Comparison of ENCODE assay signal across 33 cellular contexts in genomic region chr2:74262681-74263080, GRCh38.
"Had no signal": no experiment of that assay in that cellular context is flagged by ENCODE, and none has a peak within 500 bp of the region (broad histone marks: within the 10 kb centered on the region; RNA-seq: fewer than 3 reads in every experiment).

No MANE protein-coding gene starts in this region.

- H3K4me3 ChIP-seq: adrenal gland, ascending aorta, body of pancreas, breast epithelium, cardiac muscle cell had no signal

- H3K4me1 ChIP-seq: adrenal gland, ascending aorta, breast epithelium had no signal

- ATAC-seq: activated naive CD4-positive, alpha-beta T cell treated with anti-CD3 and anti-CD28 coated beads, Interleukin-2, amount 50 U/mL, for 72 hours; activated naive CD8-positive, alpha-beta T cell treated with anti-CD3 and anti-CD28 coated beads, Interleukin-2, amount 50 U/mL, for 24 hours; activated T-cell treated with anti-CD3 and anti-CD28 coated beads, Interleukin-2, amount 50 U/mL, for 4 hours; activated T-cell treated with anti-CD3 and anti-CD28 coated beads, Interleukin-2, amount 50 U/mL, for 72 hours; activated T-helper 17 cell treated with anti-CD3 and anti-CD28 coated beads, Interleukin-2, amount 50 U/mL, for 72 hours; body of pancreas had no signal

- H3K27me3 ChIP-seq: adrenal gland, ascending aorta, body of pancreas, brain microvascular endothelial cell, cardiac muscle cell had no signal

- H3K27ac ChIP-seq: adrenal gland, ascending aorta, body of pancreas, brain microvascular endothelial cell, breast epithelium had no signal

- DNase-seq: activated effector memory CD4-positive, alpha-beta T cell treated with anti-CD3 and anti-CD28 coated beads, Interleukin-2, amount 50 U/mL, for 16 hours; activated effector memory CD4-positive, alpha-beta T cell treated with Interleukin-2 at 50 U/mL for 16 hours; activated gamma-delta T cell; activated gamma-delta T cell treated with Interleukin-2 at 50 U/mL for 16 hours; activated naive CD4-positive, alpha-beta T cell; activated naive CD4-positive, alpha-beta T cell treated with anti-CD3 and anti-CD28 coated beads for 36 hours; activated naive CD4-positive, alpha-beta T cell treated with anti-CD3 and anti-CD28 coated beads, Interleukin-2, amount 10 ng/mL, durations not matched to agents 7 days and 5 days; activated naive CD4-positive, alpha-beta T cell treated with anti-CD3 and anti-CD28 coated beads, Interleukin-2, amount 50 U/mL, for 16 hours; activated naive CD4-positive, alpha-beta T cell treated with Interleukin-2 at 50 U/mL for 16 hours; activated naive CD8-positive, alpha-beta T cell treated with anti-CD3 and anti-CD28 coated beads for 36 hours; activated naive CD8-positive, alpha-beta T cell treated with anti-CD3 and anti-CD28 coated beads, Interleukin-2, amount 10 ng/mL, durations not matched to agents 7 days and 5 days; activated naive CD8-positive, alpha-beta T cell treated with anti-CD3 and anti-CD28 coated beads, Interleukin-2, amount 50 U/mL, for 24 hours; activated T-cell treated with anti-CD3 and anti-CD28 coated beads, Interleukin-2, amount 50 U/mL, for 24 hours; activated T-cell treated with anti-CD3 and anti-CD28 coated beads, Interleukin-2, amount 50 U/mL, for 4 hours; activated T-cell treated with anti-CD3 and anti-CD28 coated beads, Interleukin-2, amount 50 U/mL, for 48 hours; activated T-cell treated with anti-CD3 and anti-CD28 coated beads, Interleukin-2, amount 50 U/mL, for 72 hours; adrenal gland; amniotic stem cell; amygdala; anterior cingulate cortex; aorta; body of pancreas; brain microvascular endothelial cell; caudate nucleus; central memory CD4-positive, alpha-beta T cell; cerebellar nuclear complex had no signal

- H3K36me3 ChIP-seq: adrenal gland, ascending aorta, brain microvascular endothelial cell, breast epithelium, cardiac muscle cell had no signal

- FAIRE-seq: astrocyte, bronchial epithelial cell had no signal

- H3K9me3 ChIP-seq: adrenal gland, ascending aorta, body of pancreas, breast epithelium had no signal
